Comparison of ENCODE assay signal across 11 cellular contexts in genomic region chr17:78174870-78175642, GRCh38. TPM values are rescaled to one million over a fixed set of nuclear protein-coding genes. Genes with fewer than 3 reads are reported as not detected.
DNase-seq lines count a peak whose midpoint lies in the region; ATAC-seq and TF ChIP-seq lines count a peak whose summit lies in the region.
"Had no signal": no experiment of that assay in that cellular context is flagged by ENCODE, and none has a peak within 500 bp of the region (broad histone marks: within the 10 kb centered on the region; RNA-seq: fewer than 3 reads in every experiment).

No MANE protein-coding gene starts in this region.

- peak in 14 of 56 donors; percentile 0 to 35 (median 16) for TF ChIP-seq CTCF in dorsolateral prefrontal cortex (IDR thresholded peaks at IDR 0.05 in 54 of 56, conservative IDR thresholded peaks at IDR 0.05 in 2 of 56; ENCODE audit: low read depth in 1 of 56, partially characterized antibody in 56 of 56)
- no peak for TF ChIP-seq CTCF in omental fat pad (IDR thresholded peaks at IDR 0.05)

- ATAC-seq in omental fat pad (ENCODE audit: low FRiP score) (peak; percentile 7), GM18868 (IDR thresholded peaks at IDR 0.05; ENCODE audit: unreplicated experiment) (no peak), GM18498 (IDR thresholded peaks at IDR 0.05; ENCODE audit: unreplicated experiment) (no peak)
- ATAC-seq: effector memory CD8-positive, alpha-beta T cell had no signal

- H3K27me3 ChIP-seq in dorsolateral prefrontal cortex, result no peaks in the 10 kb centered on the region

- peak; percentile 96 for DNase-seq in DMS 273 (lab: John Stamatoyannopoulos, UW; ENCODE audit: unreplicated experiment)
- peak; percentile 55 for DNase-seq in NCI-H2171 (lab: John Stamatoyannopoulos, UW)
- peak in 1 of 10 donors; percentile 93 for DNase-seq in dorsolateral prefrontal cortex
- no peak for DNase-seq in omental fat pad (ENCODE audit: low spot score)
- DNase-seq in SK-N-DZ (ENCODE audit: low spot score), result no peak
- no peak for DNase-seq in islet precursor cell
- DNase-seq: effector memory CD8-positive, alpha-beta T cell had no signal

- H3K27ac ChIP-seq in dorsolateral prefrontal cortex, result peak overlapping the region; percentile 38 to 98 (median 94)
- H3K27ac ChIP-seq: HL-60 had no signal

- intact Hi-C loops in dorsolateral prefrontal cortex (cut with DNase I), result loop anchor here (2.0 to 10.0 kb wide), 6 partner anchors 48 to 150 kb away; partner anchors contain the start of gene TMC6 (in 1 of the 2)

- peak overlapping the region in 10 of 59 donors; percentile 1 to 28 (median 18) for H3K4me3 ChIP-seq in dorsolateral prefrontal cortex
- H3K4me3 ChIP-seq: smooth muscle cell had no signal

RNA-seq across cellular contexts. Expression of gene SYNGR2, which starts 6.7 kb away (rescaled TPM):
- total RNA-seq in dorsolateral prefrontal cortex (100 to 1,000 TPM in 3 of 120 experiments, 10 to 100 TPM in 117; 19.6 to 122 (median 45.6) TPM), omental fat pad (10 to 100 TPM; 24.3 to 80.6 (median 52.4) TPM)
- polyA plus RNA-seq in SK-N-DZ (2014; cell fraction: cytosol; rRNA removed), result 6.6 and 7.1 TPM in 2 replicates
- 11.0 and 12.7 TPM in 2 replicates for polyA plus RNA-seq in SK-N-DZ (2014; cell fraction: nucleus; rRNA removed)

RNA-seq across cellular contexts. Expression of gene TK1, which starts 11.8 kb away (rescaled TPM):
- 1 to 10 TPM in 109 of 120 experiments, under 1 TPM in 11; 0.55 to 5.6 (median 1.9) TPM for total RNA-seq in dorsolateral prefrontal cortex
- 10 to 100 TPM in 1 of 4 donors, 1 to 10 TPM in 3; 1.4 to 10.6 (median 3.1) TPM for total RNA-seq in omental fat pad
- polyA plus RNA-seq in SK-N-DZ (2014; cell fraction: cytosol; rRNA removed), result 77.3 and 87.6 TPM in 2 replicates
- polyA plus RNA-seq in SK-N-DZ (2014; cell fraction: nucleus; rRNA removed), result 44.3 and 60.3 TPM in 2 replicates

RNA-seq across cellular contexts. Expression of gene AFMID, which starts 12.1 kb away (rescaled TPM):
- 100 to 1,000 TPM in 13 of 120 experiments, 10 to 100 TPM in 107; 32.6 to 162 (median 68.4) TPM for total RNA-seq in dorsolateral prefrontal cortex
- total RNA-seq in omental fat pad, result 10 to 100 TPM; 21.7 to 29.0 (median 26.0) TPM
- 49.4 and 55.0 TPM in 2 replicates for polyA plus RNA-seq in SK-N-DZ (2014; cell fraction: cytosol; rRNA removed)
- 43.4 and 56.3 TPM in 2 replicates for polyA plus RNA-seq in SK-N-DZ (2014; cell fraction: nucleus; rRNA removed)

RNA-seq across cellular contexts. Expression of gene C17orf99, which starts 28.9 kb away (rescaled TPM):
- total RNA-seq in dorsolateral prefrontal cortex (1 to 10 TPM in 2 of 120 experiments, under 1 TPM in 9, not detected in 109; 0.18 to 1.9 (median 0.31) TPM), omental fat pad (not detected)
- polyA plus RNA-seq in SK-N-DZ (2014; cell fraction: cytosol; rRNA removed), result not detected in 2 replicates
- polyA plus RNA-seq in SK-N-DZ (2014; cell fraction: nucleus; rRNA removed), result not detected in 2 replicates
- total RNA-seq: smooth muscle cell had no signal

RNA-seq across cellular contexts. Expression of gene BIRC5, which starts 39.0 kb away (rescaled TPM):
- total RNA-seq in dorsolateral prefrontal cortex (1 to 10 TPM in 29 of 120 experiments, under 1 TPM in 66, not detected in 25; 0.16 to 2.8 (median 0.68) TPM), omental fat pad (1 to 10 TPM in 2 of 4 donors, under 1 TPM in 1, not detected in 1; 0.84 to 2.6 (median 1.3) TPM)
- polyA plus RNA-seq in SK-N-DZ (2014; cell fraction: cytosol; rRNA removed), result 200 and 212 TPM in 2 replicates
- 123 and 127 TPM in 2 replicates for polyA plus RNA-seq in SK-N-DZ (2014; cell fraction: nucleus; rRNA removed)

Comparison
In these comparisons a context has a peak if more than half of its experiments do, and no peak if none do; other contexts are left out.
1. DNase-seq: peak in DMS 273 (single experiment) and NCI-H2171 (single experiment); none in omental fat pad (single experiment), SK-N-DZ (single experiment) and islet precursor cell (single experiment).